Comparison of ENCODE assay signal across 25 cellular contexts in genomic region chr20:58583586-58583985, GRCh38.
"Had no signal": no experiment of that assay in that cellular context is flagged by ENCODE, and none has a peak within 500 bp of the region (broad histone marks: within the 10 kb centered on the region; RNA-seq: fewer than 3 reads in every experiment).

No MANE protein-coding gene starts in this region.

- H3K27ac ChIP-seq: colonic mucosa, dorsolateral prefrontal cortex, gastroesophageal sphincter, hepatocyte, testis, uterus had no signal

- H3K27ac Mint-ChIP-seq: activated CD4-positive, alpha-beta memory T cell treated with anti-CD3 and anti-CD28 coated beads for 36 hours; activated CD4-positive, alpha-beta T cell treated with anti-CD3 and anti-CD28 coated beads, Interleukin-2, amount 10 ng/mL, durations not matched to agents 24 days and 14 days; activated naive CD4-positive, alpha-beta T cell treated with anti-CD3 and anti-CD28 coated beads, Interleukin-2, amount 50 U/mL, for 24 hours; activated T-helper 1 cell treated with anti-CD3 and anti-CD28 coated beads, Interleukin-12 subunit alpha, Interleukin-12 subunit beta, Interleukin-2, Interleukin-4 antibody, amounts not matched to agents 30 ng/mL and 10 ng/mL and 1 ng/mL, durations not matched to agents 14 hours and 24 hours and 36 hours; mesothelial cell of epicardium; T-helper 1 cell treated with Interleukin-12 subunit alpha and Interleukin-12 subunit beta and Interleukin-4 antibody, amounts not matched to agents 30 μg/mL and 1 μg/mL, for 36 hours had no signal

- H2AFZ ChIP-seq: hepatocyte had no signal

- H3K27me3 ChIP-seq: colonic mucosa, gastroesophageal sphincter, hepatocyte, testis, uterus had no signal

- H3K4me1 ChIP-seq: colonic mucosa, gastroesophageal sphincter, uterus had no signal

- H3K4me3 ChIP-seq: colonic mucosa, dorsolateral prefrontal cortex, gastroesophageal sphincter, hepatocyte, testis, uterus had no signal

- H3K79me2 ChIP-seq: hepatocyte had no signal

- H3K4me1 Mint-ChIP-seq: activated CD4-positive, alpha-beta T cell treated with anti-CD3 and anti-CD28 coated beads, Interleukin-2, amount 10 ng/mL, durations not matched to agents 24 days and 14 days; activated naive CD4-positive, alpha-beta T cell treated with anti-CD3 and anti-CD28 coated beads, Interleukin-2, amount 50 U/mL, for 24 hours; naive B cell had no signal

- DNase-seq: activated CD4-positive, alpha-beta memory T cell treated with anti-CD3 and anti-CD28 coated beads for 36 hours; activated CD4-positive, alpha-beta T cell treated with anti-CD3 and anti-CD28 coated beads, Interleukin-2, amount 10 ng/mL, durations not matched to agents 24 days and 14 days; activated CD4-positive, CD25-positive, alpha-beta regulatory T cell treated with anti-CD3 and anti-CD28 coated beads, Interleukin-2, amount 50 U/mL, for 72 hours; activated CD8-positive, alpha-beta memory T cell treated with anti-CD3 and anti-CD28 coated beads, Interleukin-2, amount 50 U/mL, for 4 hours; activated gamma-delta T cell treated with Interleukin-2 at 50 U/mL for 16 hours; activated T-cell treated with anti-CD3 and anti-CD28 coated beads, Interleukin-2, amount 50 U/mL, for 1 hour; anterior cingulate cortex; colonic mucosa; effector memory CD4-positive, alpha-beta T cell; mammary epithelial cell; naive B cell; occipital lobe; stimulated activated CD4-positive, alpha-beta T cell treated with anti-CD3 and anti-CD28 coated beads, Interleukin-2, amount 100 ng/mL, for 48 hours; stimulated activated naive CD8-positive, alpha-beta T cell treated with anti-CD3 and anti-CD28 coated beads, Interleukin-15, Interleukin-2, amounts not matched to agents 100 U/mL and 50 U/mL, for 24 hours; T1000; testis; trophoblast cell had no signal

- ATAC-seq: gastroesophageal sphincter; stimulated activated naive CD8-positive, alpha-beta T cell treated with anti-CD3 and anti-CD28 coated beads, Interleukin-15, Interleukin-2, amounts not matched to agents 100 U/mL and 50 U/mL, for 24 hours had no signal

- H3K4me2 ChIP-seq: hepatocyte had no signal

- H3K36me3 Mint-ChIP-seq: activated CD4-positive, alpha-beta memory T cell treated with anti-CD3 and anti-CD28 coated beads for 36 hours; mesothelial cell of epicardium had no signal

- H3K36me3 ChIP-seq: colonic mucosa, gastroesophageal sphincter, uterus had no signal

- H3K27me3 Mint-ChIP-seq: activated CD4-positive, alpha-beta T cell treated with anti-CD3 and anti-CD28 coated beads, Interleukin-2, amount 10 ng/mL, durations not matched to agents 24 days and 14 days; activated naive CD4-positive, alpha-beta T cell treated with anti-CD3 and anti-CD28 coated beads, Interleukin-2, amount 50 U/mL, for 24 hours had no signal

- H3K9me3 Mint-ChIP-seq: activated CD4-positive, alpha-beta T cell treated with anti-CD3 and anti-CD28 coated beads, Interleukin-2, amount 10 ng/mL, durations not matched to agents 24 days and 14 days had no signal

- H3K9me3 ChIP-seq: colonic mucosa, gastroesophageal sphincter, testis, uterus had no signal

- H3K4me3 Mint-ChIP-seq: activated CD4-positive, alpha-beta memory T cell treated with anti-CD3 and anti-CD28 coated beads for 36 hours; activated CD4-positive, alpha-beta T cell treated with anti-CD3 and anti-CD28 coated beads, Interleukin-2, amount 10 ng/mL, durations not matched to agents 24 days and 14 days; activated naive CD4-positive, alpha-beta T cell treated with anti-CD3 and anti-CD28 coated beads, Interleukin-2, amount 50 U/mL, for 24 hours; activated T-helper 1 cell treated with anti-CD3 and anti-CD28 coated beads, Interleukin-12 subunit alpha, Interleukin-12 subunit beta, Interleukin-2, Interleukin-4 antibody, amounts not matched to agents 30 ng/mL and 10 ng/mL and 1 ng/mL, durations not matched to agents 14 hours and 24 hours and 36 hours; mesothelial cell of epicardium; naive B cell; T-helper 1 cell treated with Interleukin-12 subunit alpha and Interleukin-12 subunit beta and Interleukin-4 antibody, amounts not matched to agents 30 μg/mL and 1 μg/mL, for 36 hours had no signal
